In the genomic region with DNA sequence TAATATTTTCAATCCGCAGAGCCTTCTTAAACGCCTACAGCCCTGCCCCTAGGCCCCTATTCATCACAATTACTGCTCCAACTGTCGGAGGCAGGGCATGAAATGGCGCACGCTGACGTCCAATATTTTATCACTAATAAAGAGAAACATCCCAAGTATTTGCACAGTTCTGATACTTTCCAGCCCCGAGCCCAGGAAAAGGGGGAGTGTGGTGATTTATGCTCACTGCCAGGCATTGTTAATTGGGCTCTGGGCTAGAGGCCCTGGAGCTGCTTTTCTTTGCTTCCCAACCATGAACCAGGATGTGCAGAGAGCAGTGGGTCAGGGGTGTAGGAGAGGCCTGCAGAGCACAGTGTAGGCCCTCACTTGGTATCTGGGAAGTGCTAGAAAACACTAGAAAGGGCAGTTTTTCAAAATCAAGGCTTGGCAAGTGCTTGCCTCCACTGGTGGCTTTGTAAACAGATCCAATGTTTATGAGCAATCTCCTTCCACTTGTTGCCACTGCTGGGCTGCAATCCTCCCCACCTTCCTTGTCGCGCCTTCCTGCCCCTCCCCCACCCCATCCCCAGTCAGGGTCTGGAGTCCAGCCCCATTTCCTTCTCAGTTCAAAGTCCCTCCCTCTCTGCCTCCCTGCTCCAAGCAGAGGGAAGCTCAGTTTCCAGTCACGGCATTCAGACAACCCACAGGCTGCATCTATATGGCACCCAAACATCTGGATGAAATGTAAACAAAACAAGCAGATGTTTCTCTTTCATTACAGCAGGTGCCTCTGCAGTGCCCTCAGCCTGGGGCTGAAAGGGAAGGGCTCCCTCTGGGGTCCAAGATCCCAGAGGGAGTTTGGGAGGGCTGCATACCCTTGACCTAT, we compare ENCODE assay signal across 1 cellular context.
TF ChIP-seq lines count a peak whose summit lies in the region.

No MANE protein-coding gene starts in this region.

TF ChIP-seq in HepG2, 621 proteins besides CTCF, POLR2A, EP300 and RAD21 (continued from another document and continues in another):
- peak; percentile 82; the same call in 1 of the 2 replicates for TF ChIP-seq ZBTB42 (CRISPR knock-in tag; IDR thresholded peaks at IDR 0.05)
- TF ChIP-seq, protein P1, sequence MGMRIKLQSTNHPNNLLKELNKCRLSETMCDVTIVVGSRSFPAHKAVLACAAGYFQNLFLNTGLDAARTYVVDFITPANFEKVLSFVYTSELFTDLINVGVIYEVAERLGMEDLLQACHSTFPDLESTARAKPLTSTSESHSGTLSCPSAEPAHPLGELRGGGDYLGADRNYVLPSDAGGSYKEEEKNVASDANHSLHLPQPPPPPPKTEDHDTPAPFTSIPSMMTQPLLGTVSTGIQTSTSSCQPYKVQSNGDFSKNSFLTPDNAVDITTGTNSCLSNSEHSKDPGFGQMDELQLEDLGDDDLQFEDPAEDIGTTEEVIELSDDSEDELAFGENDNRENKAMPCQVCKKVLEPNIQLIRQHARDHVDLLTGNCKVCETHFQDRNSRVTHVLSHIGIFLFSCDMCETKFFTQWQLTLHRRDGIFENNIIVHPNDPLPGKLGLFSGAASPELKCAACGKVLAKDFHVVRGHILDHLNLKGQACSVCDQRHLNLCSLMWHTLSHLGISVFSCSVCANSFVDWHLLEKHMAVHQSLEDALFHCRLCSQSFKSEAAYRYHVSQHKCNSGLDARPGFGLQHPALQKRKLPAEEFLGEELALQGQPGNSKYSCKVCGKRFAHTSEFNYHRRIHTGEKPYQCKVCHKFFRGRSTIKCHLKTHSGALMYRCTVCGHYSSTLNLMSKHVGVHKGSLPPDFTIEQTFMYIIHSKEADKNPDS (CRISPR knock-in tag; IDR thresholded peaks at IDR 0.05): no peak
- 0 out of 2 replicates have a peak, but pooled peaks have one; percentile 34 for TF ChIP-seq GABPB1 (CRISPR knock-in tag; IDR thresholded peaks at IDR 0.05)
- no peak for TF ChIP-seq SOX6 (IDR thresholded peaks at IDR 0.05)
- peak; percentile 52; the same call in 1 of the 2 replicates for TF ChIP-seq SOX6 (CRISPR knock-in tag; IDR thresholded peaks at IDR 0.05)
- TF ChIP-seq ZNF556 (CRISPR knock-in tag; IDR thresholded peaks at IDR 0.05; ENCODE audit: borderline replicate concordance): 0 out of 2 replicates have a peak, but pooled peaks have one; percentile 56
- TF ChIP-seq ZNF207 (IDR thresholded peaks at IDR 0.05; ENCODE audit: borderline replicate concordance): no peak
- TF ChIP-seq CBX5 (CRISPR knock-in tag; IDR thresholded peaks at IDR 0.05; ENCODE audit: borderline replicate concordance): 0 out of 2 replicates have a peak, but pooled peaks have one; percentile 27
- 0 out of 2 replicates have a peak, but pooled peaks have one; percentile 53 for TF ChIP-seq MEF2D (CRISPR knock-in tag; IDR thresholded peaks at IDR 0.05)
- peak; percentile 58; the same call in 1 of the 2 replicates for TF ChIP-seq HMG20A (CRISPR knock-in tag; IDR thresholded peaks at IDR 0.05; ENCODE audit: borderline replicate concordance)
- TF ChIP-seq, protein P2, sequence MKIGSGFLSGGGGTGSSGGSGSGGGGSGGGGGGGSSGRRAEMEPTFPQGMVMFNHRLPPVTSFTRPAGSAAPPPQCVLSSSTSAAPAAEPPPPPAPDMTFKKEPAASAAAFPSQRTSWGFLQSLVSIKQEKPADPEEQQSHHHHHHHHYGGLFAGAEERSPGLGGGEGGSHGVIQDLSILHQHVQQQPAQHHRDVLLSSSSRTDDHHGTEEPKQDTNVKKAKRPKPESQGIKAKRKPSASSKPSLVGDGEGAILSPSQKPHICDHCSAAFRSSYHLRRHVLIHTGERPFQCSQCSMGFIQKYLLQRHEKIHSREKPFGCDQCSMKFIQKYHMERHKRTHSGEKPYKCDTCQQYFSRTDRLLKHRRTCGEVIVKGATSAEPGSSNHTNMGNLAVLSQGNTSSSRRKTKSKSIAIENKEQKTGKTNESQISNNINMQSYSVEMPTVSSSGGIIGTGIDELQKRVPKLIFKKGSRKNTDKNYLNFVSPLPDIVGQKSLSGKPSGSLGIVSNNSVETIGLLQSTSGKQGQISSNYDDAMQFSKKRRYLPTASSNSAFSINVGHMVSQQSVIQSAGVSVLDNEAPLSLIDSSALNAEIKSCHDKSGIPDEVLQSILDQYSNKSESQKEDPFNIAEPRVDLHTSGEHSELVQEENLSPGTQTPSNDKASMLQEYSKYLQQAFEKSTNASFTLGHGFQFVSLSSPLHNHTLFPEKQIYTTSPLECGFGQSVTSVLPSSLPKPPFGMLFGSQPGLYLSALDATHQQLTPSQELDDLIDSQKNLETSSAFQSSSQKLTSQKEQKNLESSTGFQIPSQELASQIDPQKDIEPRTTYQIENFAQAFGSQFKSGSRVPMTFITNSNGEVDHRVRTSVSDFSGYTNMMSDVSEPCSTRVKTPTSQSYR (CRISPR knock-in tag; IDR thresholded peaks at IDR 0.05; ENCODE audit: borderline replicate concordance): peak; percentile 98
- no peak for TF ChIP-seq TBX2 (CRISPR knock-in tag; IDR thresholded peaks at IDR 0.05; ENCODE audit: borderline replicate concordance)
- TF ChIP-seq, protein P3, sequence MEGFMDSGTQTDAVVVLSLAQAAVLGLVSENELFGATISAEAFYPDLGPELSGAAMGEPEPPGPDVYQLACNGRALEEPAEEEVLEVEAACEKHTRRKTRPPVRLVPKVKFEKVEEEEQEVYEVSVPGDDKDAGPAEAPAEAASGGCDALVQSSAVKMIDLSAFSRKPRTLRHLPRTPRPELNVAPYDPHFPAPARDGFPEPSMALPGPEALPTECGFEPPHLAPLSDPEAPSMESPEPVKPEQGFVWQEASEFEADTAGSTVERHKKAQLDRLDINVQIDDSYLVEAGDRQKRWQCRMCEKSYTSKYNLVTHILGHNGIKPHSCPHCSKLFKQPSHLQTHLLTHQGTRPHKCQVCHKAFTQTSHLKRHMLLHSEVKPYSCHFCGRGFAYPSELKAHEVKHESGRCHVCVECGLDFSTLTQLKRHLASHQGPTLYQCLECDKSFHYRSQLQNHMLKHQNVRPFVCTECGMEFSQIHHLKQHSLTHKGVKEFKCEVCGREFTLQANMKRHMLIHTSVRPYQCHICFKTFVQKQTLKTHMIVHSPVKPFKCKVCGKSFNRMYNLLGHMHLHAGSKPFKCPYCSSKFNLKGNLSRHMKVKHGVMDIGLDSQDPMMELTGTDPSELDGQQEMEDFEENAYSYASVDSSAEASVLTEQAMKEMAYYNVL (CRISPR knock-in tag; IDR thresholded peaks at IDR 0.05; ENCODE audit: borderline replicate concordance): 0 out of 2 replicates have a peak, but pooled peaks have one; percentile 56
- no peak for TF ChIP-seq HNRNPK (IDR thresholded peaks at IDR 0.05; ENCODE audit: low read depth, low read length, poor library complexity, severe bottlenecking)
- TF ChIP-seq, protein P4, sequence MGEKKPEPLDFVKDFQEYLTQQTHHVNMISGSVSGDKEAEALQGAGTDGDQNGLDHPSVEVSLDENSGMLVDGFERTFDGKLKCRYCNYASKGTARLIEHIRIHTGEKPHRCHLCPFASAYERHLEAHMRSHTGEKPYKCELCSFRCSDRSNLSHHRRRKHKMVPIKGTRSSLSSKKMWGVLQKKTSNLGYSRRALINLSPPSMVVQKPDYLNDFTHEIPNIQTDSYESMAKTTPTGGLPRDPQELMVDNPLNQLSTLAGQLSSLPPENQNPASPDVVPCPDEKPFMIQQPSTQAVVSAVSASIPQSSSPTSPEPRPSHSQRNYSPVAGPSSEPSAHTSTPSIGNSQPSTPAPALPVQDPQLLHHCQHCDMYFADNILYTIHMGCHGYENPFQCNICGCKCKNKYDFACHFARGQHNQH (CRISPR knock-in tag; IDR thresholded peaks at IDR 0.05): peak; percentile 42; the same call in 1 of the 2 replicates
- peak; percentile 38; the same call in 1 of the 2 replicates for TF ChIP-seq SPEN (CRISPR knock-in tag; IDR thresholded peaks at IDR 0.05; ENCODE audit: low read depth)
- peak; percentile 50 for TF ChIP-seq TEAD3 (CRISPR knock-in tag; optimal IDR thresholded peaks at IDR 0.05; ENCODE audit: borderline replicate concordance)
- TF ChIP-seq, protein P5, sequence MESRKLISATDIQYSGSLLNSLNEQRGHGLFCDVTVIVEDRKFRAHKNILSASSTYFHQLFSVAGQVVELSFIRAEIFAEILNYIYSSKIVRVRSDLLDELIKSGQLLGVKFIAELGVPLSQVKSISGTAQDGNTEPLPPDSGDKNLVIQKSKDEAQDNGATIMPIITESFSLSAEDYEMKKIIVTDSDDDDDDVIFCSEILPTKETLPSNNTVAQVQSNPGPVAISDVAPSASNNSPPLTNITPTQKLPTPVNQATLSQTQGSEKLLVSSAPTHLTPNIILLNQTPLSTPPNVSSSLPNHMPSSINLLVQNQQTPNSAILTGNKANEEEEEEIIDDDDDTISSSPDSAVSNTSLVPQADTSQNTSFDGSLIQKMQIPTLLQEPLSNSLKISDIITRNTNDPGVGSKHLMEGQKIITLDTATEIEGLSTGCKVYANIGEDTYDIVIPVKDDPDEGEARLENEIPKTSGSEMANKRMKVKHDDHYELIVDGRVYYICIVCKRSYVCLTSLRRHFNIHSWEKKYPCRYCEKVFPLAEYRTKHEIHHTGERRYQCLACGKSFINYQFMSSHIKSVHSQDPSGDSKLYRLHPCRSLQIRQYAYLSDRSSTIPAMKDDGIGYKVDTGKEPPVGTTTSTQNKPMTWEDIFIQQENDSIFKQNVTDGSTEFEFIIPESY (CRISPR knock-in tag; IDR thresholded peaks at IDR 0.05): 0 out of 2 replicates have a peak, but pooled peaks have one; percentile 4
- TF ChIP-seq SOX5 (CRISPR knock-in tag; IDR thresholded peaks at IDR 0.05; ENCODE audit: borderline replicate concordance): 0 out of 2 replicates have a peak, but pooled peaks have one; percentile 10
- TF ChIP-seq HNF4G (IDR thresholded peaks at IDR 0.05; ENCODE audit: borderline replicate concordance, low read depth, low read length): peak; percentile 77
- 0 out of 2 replicates have a peak, but pooled peaks have one; percentile 44 for TF ChIP-seq HNF4G (CRISPR knock-in tag; IDR thresholded peaks at IDR 0.05; ENCODE audit: borderline replicate concordance, low read depth)
- TF ChIP-seq NCOR1 (IDR thresholded peaks at IDR 0.05; ENCODE audit: borderline replicate concordance, low read length): peak; percentile 55; the same call in 1 of the 2 replicates
- TF ChIP-seq, protein P6, sequence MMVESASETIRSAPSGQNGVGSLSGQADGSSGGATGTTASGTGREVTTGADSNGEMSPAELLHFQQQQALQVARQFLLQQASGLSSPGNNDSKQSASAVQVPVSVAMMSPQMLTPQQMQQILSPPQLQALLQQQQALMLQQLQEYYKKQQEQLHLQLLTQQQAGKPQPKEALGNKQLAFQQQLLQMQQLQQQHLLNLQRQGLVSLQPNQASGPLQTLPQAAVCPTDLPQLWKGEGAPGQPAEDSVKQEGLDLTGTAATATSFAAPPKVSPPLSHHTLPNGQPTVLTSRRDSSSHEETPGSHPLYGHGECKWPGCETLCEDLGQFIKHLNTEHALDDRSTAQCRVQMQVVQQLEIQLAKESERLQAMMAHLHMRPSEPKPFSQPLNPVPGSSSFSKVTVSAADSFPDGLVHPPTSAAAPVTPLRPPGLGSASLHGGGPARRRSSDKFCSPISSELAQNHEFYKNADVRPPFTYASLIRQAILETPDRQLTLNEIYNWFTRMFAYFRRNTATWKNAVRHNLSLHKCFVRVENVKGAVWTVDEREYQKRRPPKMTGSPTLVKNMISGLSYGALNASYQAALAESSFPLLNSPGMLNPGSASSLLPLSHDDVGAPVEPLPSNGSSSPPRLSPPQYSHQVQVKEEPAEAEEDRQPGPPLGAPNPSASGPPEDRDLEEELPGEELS (CRISPR knock-in tag; IDR thresholded peaks at IDR 0.05): 0 out of 2 replicates have a peak, but pooled peaks have one; percentile 17
- 0 out of 2 replicates have a peak, but pooled peaks have one; percentile 50 for TF ChIP-seq POGZ (CRISPR knock-in tag; IDR thresholded peaks at IDR 0.05)
- peak; percentile 48; the same call in 1 of the 2 replicates for TF ChIP-seq FOXK1 (CRISPR knock-in tag; IDR thresholded peaks at IDR 0.05; ENCODE audit: borderline replicate concordance, low read depth)
- TF ChIP-seq ZKSCAN8 (CRISPR knock-in tag; IDR thresholded peaks at IDR 0.05; ENCODE audit: borderline replicate concordance): 0 out of 2 replicates have a peak, but pooled peaks have one; percentile 45
- TF ChIP-seq NR2F1 (CRISPR knock-in tag; IDR thresholded peaks at IDR 0.05): peak in 1 of 2 experiments; percentile 8; a peak in 1 of 4 replicates
- TF ChIP-seq, protein P7, sequence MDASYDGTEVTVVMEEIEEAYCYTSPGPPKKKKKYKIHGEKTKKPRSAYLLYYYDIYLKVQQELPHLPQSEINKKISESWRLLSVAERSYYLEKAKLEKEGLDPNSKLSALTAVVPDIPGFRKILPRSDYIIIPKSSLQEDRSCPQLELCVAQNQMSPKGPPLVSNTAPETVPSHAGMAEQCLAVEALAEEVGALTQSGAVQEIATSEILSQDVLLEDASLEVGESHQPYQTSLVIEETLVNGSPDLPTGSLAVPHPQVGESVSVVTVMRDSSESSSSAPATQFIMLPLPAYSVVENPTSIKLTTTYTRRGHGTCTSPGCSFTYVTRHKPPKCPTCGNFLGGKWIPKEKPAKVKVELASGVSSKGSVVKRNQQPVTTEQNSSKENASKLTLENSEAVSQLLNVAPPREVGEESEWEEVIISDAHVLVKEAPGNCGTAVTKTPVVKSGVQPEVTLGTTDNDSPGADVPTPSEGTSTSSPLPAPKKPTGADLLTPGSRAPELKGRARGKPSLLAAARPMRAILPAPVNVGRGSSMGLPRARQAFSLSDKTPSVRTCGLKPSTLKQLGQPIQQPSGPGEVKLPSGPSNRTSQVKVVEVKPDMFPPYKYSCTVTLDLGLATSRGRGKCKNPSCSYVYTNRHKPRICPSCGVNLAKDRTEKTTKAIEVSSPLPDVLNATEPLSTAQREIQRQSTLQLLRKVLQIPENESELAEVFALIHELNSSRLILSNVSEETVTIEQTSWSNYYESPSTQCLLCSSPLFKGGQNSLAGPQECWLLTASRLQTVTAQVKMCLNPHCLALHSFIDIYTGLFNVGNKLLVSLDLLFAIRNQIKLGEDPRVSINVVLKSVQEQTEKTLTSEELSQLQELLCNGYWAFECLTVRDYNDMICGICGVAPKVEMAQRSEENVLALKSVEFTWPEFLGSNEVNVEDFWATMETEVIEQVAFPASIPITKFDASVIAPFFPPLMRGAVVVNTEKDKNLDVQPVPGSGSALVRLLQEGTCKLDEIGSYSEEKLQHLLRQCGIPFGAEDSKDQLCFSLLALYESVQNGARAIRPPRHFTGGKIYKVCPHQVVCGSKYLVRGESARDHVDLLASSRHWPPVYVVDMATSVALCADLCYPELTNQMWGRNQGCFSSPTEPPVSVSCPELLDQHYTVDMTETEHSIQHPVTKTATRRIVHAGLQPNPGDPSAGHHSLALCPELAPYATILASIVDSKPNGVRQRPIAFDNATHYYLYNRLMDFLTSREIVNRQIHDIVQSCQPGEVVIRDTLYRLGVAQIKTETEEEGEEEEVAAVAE (CRISPR knock-in tag; IDR thresholded peaks at IDR 0.05; ENCODE audit: borderline replicate concordance): no peak
- peak; percentile 65; the same call in 1 of the 2 replicates for TF ChIP-seq ZMYM3 (CRISPR knock-in tag; IDR thresholded peaks at IDR 0.05)
- TF ChIP-seq, protein P8, sequence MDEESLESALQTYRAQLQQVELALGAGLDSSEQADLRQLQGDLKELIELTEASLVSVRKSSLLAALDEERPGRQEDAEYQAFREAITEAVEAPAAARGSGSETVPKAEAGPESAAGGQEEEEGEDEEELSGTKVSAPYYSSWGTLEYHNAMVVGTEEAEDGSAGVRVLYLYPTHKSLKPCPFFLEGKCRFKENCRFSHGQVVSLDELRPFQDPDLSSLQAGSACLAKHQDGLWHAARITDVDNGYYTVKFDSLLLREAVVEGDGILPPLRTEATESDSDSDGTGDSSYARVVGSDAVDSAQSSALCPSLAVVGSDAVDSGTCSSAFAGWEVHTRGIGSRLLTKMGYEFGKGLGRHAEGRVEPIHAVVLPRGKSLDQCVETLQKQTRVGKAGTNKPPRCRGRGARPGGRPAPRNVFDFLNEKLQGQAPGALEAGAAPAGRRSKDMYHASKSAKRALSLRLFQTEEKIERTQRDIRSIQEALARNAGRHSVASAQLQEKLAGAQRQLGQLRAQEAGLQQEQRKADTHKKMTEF (CRISPR knock-in tag; IDR thresholded peaks at IDR 0.05): no peak
- 0 out of 2 replicates have a peak, but pooled peaks have one; percentile 44 for TF ChIP-seq MTA1 (CRISPR knock-in tag; IDR thresholded peaks at IDR 0.05; ENCODE audit: borderline replicate concordance)
